In genomic region chr17:4498461-4499397, GRCh38 we compare ENCODE assay signal across 8 cellular contexts. TPM values are rescaled to one million over a fixed set of nuclear protein-coding genes. Genes with fewer than 3 reads are reported as not detected.
DNase-seq lines count a peak whose midpoint lies in the region; ATAC-seq and TF ChIP-seq lines count a peak whose summit lies in the region.

Gene SPNS2, plus strand, starts transcription at chr17:4498881. Its CDS starts 167 bp downstream, at chr17:4499048.

- peak within 1 kb of the TSS; percentile 42 to 57 for H3K4me3 ChIP-seq in left lung

- intact Hi-C loops in left lung (cut with DNase I) = no loop called here

- peaks cover 3 to 59% of the 10 kb centered on the region in 2 donors for H3K4me1 ChIP-seq in left lung

- no peaks in the 10 kb centered on the region for H3K36me3 ChIP-seq in left lung

- no peaks in the 10 kb centered on the region for H3K9me3 ChIP-seq in left lung

- ATAC-seq in GM19438 (IDR thresholded peaks at IDR 0.05; ENCODE audit: low read depth, unreplicated experiment) (peak; percentile 68), left lung (peak; percentile 84), HG03469 (IDR thresholded peaks at IDR 0.05; ENCODE audit: unreplicated experiment) (no peak)

- no peak for TF ChIP-seq CTCF in left lung (IDR thresholded peaks at IDR 0.05)

- peaks cover 0 to 37% of the 10 kb centered on the region in 2 donors for H3K27me3 ChIP-seq in left lung

- DNase-seq in AG20443 (ENCODE audit: low spot score) = peak; percentile 95
- DNase-seq in NCI-H1694 (lab: John Stamatoyannopoulos, UW) = peak; percentile 59
- peak; percentile 44 to 46 for DNase-seq in activated CD4-positive, alpha-beta T cell treated with anti-CD3 and anti-CD28 coated beads, Interleukin-2, amount 50 U/mL, for 4 hours
- peak in 1 of 2 donors; percentile 85 for DNase-seq in dermis microvascular lymphatic vessel endothelial cell (ENCODE audit: low read depth in 2 of 2)
- DNase-seq in left lung = peak; percentile 53 to 92
- peak; percentile 39 for DNase-seq in stimulated activated CD4-positive, alpha-beta T cell treated with anti-CD3 and anti-CD28 coated beads, Interleukin-1b, Interleukin-23, amount 100 ng/mL, for 48 hours

- H3K27ac ChIP-seq in left lung = peak within 1 kb of the TSS; percentile 65 to 70

RNA-seq across cellular contexts. Expression of gene SPNS2, which starts in this region (rescaled TPM):
- total RNA-seq in dermis microvascular lymphatic vessel endothelial cell (45.6 and 70.2 TPM in 2 replicates), left lung (10 to 100 TPM; 36.7 to 52.4 TPM)
